8 cellular contexts compared by ENCODE assay signal in genomic region chr12:6452908-6453630, GRCh38. TPM values are rescaled to one million over a fixed set of nuclear protein-coding genes. Genes with fewer than 3 reads are reported as not detected.
A peak's percentile ranks its signal among the peaks of the same experiment; 100 is the strongest.
DNase-seq lines count a peak whose midpoint lies in the region; ATAC-seq, FAIRE-seq and TF ChIP-seq lines count a peak whose summit lies in the region.

No MANE protein-coding gene starts in this region.

- CTCF ChIA-PET in A549 (lab: Yijun Ruan, JAX), result interaction anchor here (0.8 to 5.1 kb wide), 4 partner anchors 9 to 127 kb away, joined by 3 to 52 read pairs (median 7); partner anchors contain the start of gene CD27

- no peak overlapping the region; the same call in 2 of the 3 replicates for H3K4me3 ChIP-seq in A549
- peak overlapping the region; percentile 60 to 65 for H3K4me3 ChIP-seq in cardiac fibroblast (replicated peaks in 1 of 2; ENCODE audit: low read depth in 2 of 2, low read length in 2 of 2)
- H3K4me3 ChIP-seq in mononuclear cell (ENCODE audit: low read length), result peak overlapping the region; percentile 83
- no peak overlapping the region for H3K4me3 ChIP-seq in HAP-1

- TF ChIP-seq EP300 in A549 (IDR thresholded peaks at IDR 0.05), result no peak

- peaks cover 26 to 47% (median 33%) of the 10 kb centered on the region in 3 donors for H3K4me1 Mint-ChIP-seq in IgD-negative memory B cell

- H3K9me3 ChIP-seq in A549 (no peaks in the 10 kb centered on the region), mononuclear cell (ENCODE audit: low read depth, low read length) (no peaks in the 10 kb centered on the region), HAP-1 (no peaks in the 10 kb centered on the region)

- FAIRE-seq in A549 (lab: Jason Lieb, UNC), result no peak

- H3K36me3 Mint-ChIP-seq in IgD-negative memory B cell, result peaks cover 17% of the 10 kb centered on the region

- H3K4me2 ChIP-seq in A549, result peak overlapping the region; percentile 96

- WGBS in A549 (ENCODE audit: missing lambda C conversion rate), result 89% methylated on average over 18 of the region's 18 CpGs

- no peak for TF ChIP-seq POLR2A in A549 (IDR thresholded peaks at IDR 0.05; ENCODE audit: low read length)

- no peaks in the 10 kb centered on the region for H3K36me3 ChIP-seq in HAP-1 (replicated peaks)

- peak overlapping the region in 1 of 2 experiments; percentile 97; a peak in 4 of 6 replicates for H3K27ac ChIP-seq in A549

- no peak for DNase-seq in A549 (ENCODE audit: low read depth in 1 of 2, low spot score in 1 of 2)
- DNase-seq in cardiac fibroblast (ENCODE audit: low read depth in 2 of 2), result no peak
- DNase-seq in left lobe of liver (ENCODE audit: low spot score), result no peak
- no peak for DNase-seq in NCI-H82 treated with DMSO at 0.1 percent for 48 hours (lab: John Stamatoyannopoulos, UW; ENCODE audit: unreplicated experiment)
- DNase-seq in HAP-1 (ENCODE audit: low spot score in 2 of 2), result no peak

- H3K27ac Mint-ChIP-seq in IgD-negative memory B cell, result peak overlapping the region; percentile 97 to 99 (median 99)

- H3K27me3 ChIP-seq in mononuclear cell (ENCODE audit: insufficient read depth, low read length) (no peaks in the 10 kb centered on the region), HAP-1 (ENCODE audit: low read depth) (no peaks in the 10 kb centered on the region)

- no peaks in the 10 kb centered on the region for H3K27me3 Mint-ChIP-seq in IgD-negative memory B cell

- H3K9me3 Mint-ChIP-seq in IgD-negative memory B cell, result no peaks in the 10 kb centered on the region

- ATAC-seq in A549 (peak in 1 of 2 experiments; percentile 5; a peak in 2 of 6 replicates), left lobe of liver (no peak), GM18907 (IDR thresholded peaks at IDR 0.05; ENCODE audit: unreplicated experiment) (no peak)

- TF ChIP-seq RAD21 in A549 (conservative IDR thresholded peaks at IDR 0.05 in 1 of 2, IDR thresholded peaks at IDR 0.05 in 1 of 2), result no peak

- peaks cover 21% of the 10 kb centered on the region for H3K4me1 ChIP-seq in A549
- H3K4me1 ChIP-seq in mononuclear cell (ENCODE audit: insufficient read depth, low read length), result peaks cover 49% of the 10 kb centered on the region
- peaks cover 8% of the 10 kb centered on the region; the same call in 1 of the 2 replicates for H3K4me1 ChIP-seq in HAP-1

- TF ChIP-seq CTCF in A549 (IDR thresholded peaks at IDR 0.05) (no peak), cardiac fibroblast (IDR thresholded peaks at IDR 0.05; ENCODE audit: low read depth, low read length) (no peak)

- H3K4me3 Mint-ChIP-seq in IgD-negative memory B cell, result peak overlapping the region; percentile 97 to 100 (median 98)

- POLR2A ChIA-PET in A549 (lab: Yijun Ruan, JAX), result interaction anchor here (2.8 kb wide), 1 partner anchor 17 kb away, joined by 14 read pairs; the partner anchor contains the start of gene VAMP1

- in situ Hi-C loops in HAP-1 (cut with MboI; ENCODE audit: low sequenced_read_pairs), result loop anchor here (10.0 kb wide), 1 partner anchor 388 kb away; no protein-coding TSS in a partner anchor

TF ChIP-seq in A549, 52 proteins besides CTCF, POLR2A, EP300 and RAD21:
- TF ChIP-seq FOSL2 (IDR thresholded peaks at IDR 0.05) (no peak), FOSL2 (CRISPR knock-in tag; IDR thresholded peaks at IDR 0.05) (no peak), CEBPB (IDR thresholded peaks at IDR 0.05) (no peak), HOXB5 (CRISPR knock-in tag; IDR thresholded peaks at IDR 0.05) (no peak), GATA3 (IDR thresholded peaks at IDR 0.05; ENCODE audit: borderline replicate concordance) (no peak), EHF (CRISPR knock-in tag; IDR thresholded peaks at IDR 0.05) (no peak), HDAC2 (IDR thresholded peaks at IDR 0.05) (no peak)

RNA-seq across cellular contexts. Expression of gene TAPBPL, which starts 1.2 kb away (rescaled TPM):
- polyA plus RNA-seq in A549 (2011; rRNA removed) (3.6 and 5.1 TPM in 2 replicates), A549 (2017; fragmentation: RNase III; extraction: RNeasy Plus Mini Kit Qiagen cat#74134 plus additional on column Dnase treatment) (2.3 to 3.4 TPM (median 2.8 TPM) in 3 replicates), IgD-negative memory B cell (125 TPM)
- 4.2 and 5.0 TPM in 2 replicates for polyA plus RNA-seq in A549 (2012; cell fraction: cytosol; rRNA removed)
- 7.7 and 9.5 TPM in 2 replicates for polyA plus RNA-seq in A549 (2012; cell fraction: nucleus; rRNA removed)
- 4.0 and 8.3 TPM in 2 replicates for polyA minus RNA-seq in A549 (2011; rRNA and poly(A)+ RNA removed)
- total RNA-seq in mononuclear cell (28.7 TPM), left lobe of liver (15.8 TPM)

RNA-seq across cellular contexts. Expression of gene CD27, which starts 8.3 kb away (rescaled TPM):
- polyA plus RNA-seq in A549 (2011; rRNA removed), result not detected in 2 replicates
- polyA plus RNA-seq in A549 (2012; cell fraction: cytosol; rRNA removed), result not detected in 2 replicates
- not detected in 2 replicates for polyA plus RNA-seq in A549 (2012; cell fraction: nucleus; rRNA removed)
- not detected in 3 replicates for polyA plus RNA-seq in A549 (2017; fragmentation: RNase III; extraction: RNeasy Plus Mini Kit Qiagen cat#74134 plus additional on column Dnase treatment)
- not detected in 2 replicates for polyA minus RNA-seq in A549 (2011; rRNA and poly(A)+ RNA removed)
- 264 TPM for polyA plus RNA-seq in IgD-negative memory B cell
- total RNA-seq in mononuclear cell, result 24.3 TPM
- total RNA-seq in left lobe of liver, result 0.58 TPM

RNA-seq across cellular contexts. Expression of gene VAMP1, which starts 17.4 kb away (rescaled TPM):
- polyA plus RNA-seq in A549 (2011; rRNA removed) (17.6 and 28.8 TPM in 2 replicates), A549 (2017; fragmentation: RNase III; extraction: RNeasy Plus Mini Kit Qiagen cat#74134 plus additional on column Dnase treatment) (20.6 to 22.8 TPM (median 22.7 TPM) in 3 replicates), IgD-negative memory B cell (8.1 TPM)
- polyA plus RNA-seq in A549 (2012; cell fraction: cytosol; rRNA removed), result 33.0 and 36.2 TPM in 2 replicates
- polyA plus RNA-seq in A549 (2012; cell fraction: nucleus; rRNA removed), result 45.9 and 80.7 TPM in 2 replicates
- 12.7 and 14.2 TPM in 2 replicates for polyA minus RNA-seq in A549 (2011; rRNA and poly(A)+ RNA removed)
- total RNA-seq in mononuclear cell (13.9 TPM), left lobe of liver (6.1 TPM)

RNA-seq across cellular contexts. Expression of gene MRPL51, which starts 40.0 kb away (rescaled TPM):
- polyA plus RNA-seq in A549 (2011; rRNA removed), result 181 and 337 TPM in 2 replicates
- polyA plus RNA-seq in A549 (2012; cell fraction: cytosol; rRNA removed), result 198 and 262 TPM in 2 replicates
- 65.6 and 118 TPM in 2 replicates for polyA plus RNA-seq in A549 (2012; cell fraction: nucleus; rRNA removed)
- polyA plus RNA-seq in A549 (2017; fragmentation: RNase III; extraction: RNeasy Plus Mini Kit Qiagen cat#74134 plus additional on column Dnase treatment), result 260 to 272 TPM (median 265 TPM) in 3 replicates
- polyA minus RNA-seq in A549 (2011; rRNA and poly(A)+ RNA removed), result 33.9 and 50.6 TPM in 2 replicates
- 165 TPM for polyA plus RNA-seq in IgD-negative memory B cell
- 14.7 TPM for total RNA-seq in mononuclear cell
- total RNA-seq in left lobe of liver, result 84.1 TPM

RNA-seq across cellular contexts. Expression of gene NCAPD2, which starts 40.8 kb away (rescaled TPM):
- polyA plus RNA-seq in A549 (2011; rRNA removed) (130 and 145 TPM in 2 replicates), A549 (2017; fragmentation: RNase III; extraction: RNeasy Plus Mini Kit Qiagen cat#74134 plus additional on column Dnase treatment) (76.1 to 82.0 TPM (median 77.3 TPM) in 3 replicates), IgD-negative memory B cell (21.1 TPM)
- polyA plus RNA-seq in A549 (2012; cell fraction: cytosol; rRNA removed), result 86.9 and 90.0 TPM in 2 replicates
- 124 and 125 TPM in 2 replicates for polyA plus RNA-seq in A549 (2012; cell fraction: nucleus; rRNA removed)
- polyA minus RNA-seq in A549 (2011; rRNA and poly(A)+ RNA removed), result 163 and 187 TPM in 2 replicates
- total RNA-seq in mononuclear cell (7.5 TPM), left lobe of liver (9.0 TPM)

Comparison
In these comparisons a context has a peak if more than half of its experiments do, and no peak if none do; other contexts are left out.
1. H3K4me3 ChIP-seq: peak in cardiac fibroblast (2 of 2) and mononuclear cell (single experiment); none in A549 (single experiment) and HAP-1 (single experiment).
2. RNA of gene CD27, which starts 8.3 kb away (total RNA-seq): 24.3 TPM in mononuclear cell (single experiment); 0.58 TPM in left lobe of liver (single experiment); every median in the first group is over 10 times any median in the second.